8 cellular contexts compared by ENCODE assay signal in genomic region chr3:161220850-161221753, GRCh38. TPM values are rescaled to one million over a fixed set of nuclear protein-coding genes. Genes with fewer than 3 reads are reported as not detected.
DNase-seq lines count a peak whose midpoint lies in the region; TF ChIP-seq lines count a peak whose summit lies in the region.

Gene NMD3, plus strand, starts transcription at chr3:161221311. Its CDS starts 703 bp downstream, at chr3:161222014.

- H3K4ac ChIP-seq in H9 (ENCODE audit: low read depth, low read length) = no peak within 1 kb of the TSS

- peaks cover 9% of the 10 kb centered on the region; the same call in 1 of the 2 replicates for H3K79me2 ChIP-seq in H9 (ENCODE audit: insufficient read depth, low read length)

- H3K9me3 ChIP-seq in H9 (ENCODE audit: control insufficient read depth, low read depth, low read length) (no peaks in the 10 kb centered on the region), MG63 (no peaks in the 10 kb centered on the region), stomach smooth muscle (ENCODE audit: control insufficient read depth in 2 of 2, low read length in 2 of 2) (peaks cover 0 to 4% of the 10 kb centered on the region in 2 donors)

- H3K4me3 ChIP-seq in MG63 (peak within 1 kb of the TSS; percentile 91), fibroblast of villous mesenchyme (ENCODE audit: low read depth, low read length) (peak within 1 kb of the TSS; percentile 96), stomach smooth muscle (ENCODE audit: low read length in 2 of 2) (peak within 1 kb of the TSS; percentile 89 to 96)

- peaks cover 3% of the 10 kb centered on the region for H3K23me2 ChIP-seq in H9 (ENCODE audit: insufficient read length, low read depth, low read length, poor library complexity, severe bottlenecking)

- H3K27me3 Mint-ChIP-seq in H9 (ENCODE audit: low read depth) = no peaks in the 10 kb centered on the region
- no peaks in the 10 kb centered on the region for H3K27me3 Mint-ChIP-seq in neural crest cell (ENCODE audit: low read depth)

- H2BK12ac ChIP-seq in H9 (ENCODE audit: insufficient read length, low read depth, low read length) = peak within 1 kb of the TSS; percentile 29

- H3K56ac ChIP-seq in H9 (ENCODE audit: insufficient read length, low read depth, low read length) = no peak within 1 kb of the TSS

- H4K91ac ChIP-seq in H9 (ENCODE audit: insufficient read length, low read depth, low read length) = no peak within 1 kb of the TSS

- H3K23ac ChIP-seq in H9 (ENCODE audit: insufficient read length, low read depth, low read length) = no peak within 1 kb of the TSS

- TF ChIP-seq CTCF in H9 (conservative IDR thresholded peaks at IDR 0.05) (no peak), fibroblast of villous mesenchyme (IDR thresholded peaks at IDR 0.05; ENCODE audit: insufficient read depth, low read depth, low read length) (no peak), neural crest cell (conservative IDR thresholded peaks at IDR 0.05) (no peak)

- WGBS in H9 (ENCODE audit: extremely low coverage, insufficient read length, low lambda C conversion rate) = no CpG with 5 or more reads among the region's 71 CpGs

- H3K4me1 ChIP-seq in H9 (ENCODE audit: insufficient read depth, low read length) (no peaks in the 10 kb centered on the region), stomach smooth muscle (ENCODE audit: control insufficient read depth, insufficient read depth, low read length) (peaks cover 5% of the 10 kb centered on the region)

- no peaks in the 10 kb centered on the region for H3K79me1 ChIP-seq in H9 (ENCODE audit: insufficient read depth, low read depth, low read length, poor library complexity, severe bottlenecking)

- H3K4me2 ChIP-seq in H9 (ENCODE audit: insufficient read depth, insufficient read length, low read length) = peak within 1 kb of the TSS; percentile 84

- H2AFZ ChIP-seq in H9 (ENCODE audit: low read length) = peak within 1 kb of the TSS; percentile 7

- DNase-seq in ELR (ENCODE audit: low read depth) (peak; percentile 96), H9 (peak; percentile 94), MG63 (peak; percentile 96), SIG-M5 (lab: John Stamatoyannopoulos, UW) (peak; percentile 48), activated gamma-delta T cell (lab: John Stamatoyannopoulos, UW) (peak; percentile 57), fibroblast of villous mesenchyme (ENCODE audit: low read depth) (peak; percentile 96), neural crest cell (ENCODE audit: low read depth, low spot score) (peak; percentile 92)

- H3K36me3 Mint-ChIP-seq in H9 (ENCODE audit: insufficient read depth in 1 of 3, low read depth in 3 of 3) = peaks cover 7 to 21% (median 13%) of the 10 kb centered on the region in 3 experiments
- H3K36me3 Mint-ChIP-seq in neural crest cell (ENCODE audit: low read depth) = peaks cover 5% of the 10 kb centered on the region

- no peak within 1 kb of the TSS; the same call in 1 of the 2 replicates for H2BK15ac ChIP-seq in H9 (ENCODE audit: low read depth, low read length)

- no peaks in the 10 kb centered on the region for H3K27me3 ChIP-seq in H9 (ENCODE audit: insufficient read depth, low read length)
- no peaks in the 10 kb centered on the region for H3K27me3 ChIP-seq in MG63
- H3K27me3 ChIP-seq in stomach smooth muscle (ENCODE audit: control insufficient read depth in 1 of 2, insufficient read depth in 2 of 2, low read length in 2 of 2) = no peaks in the 10 kb centered on the region

- H3K27ac ChIP-seq in H9 (ENCODE audit: insufficient read length, low read depth, low read length) = no peak within 1 kb of the TSS
- peak within 1 kb of the TSS; percentile 83 for H3K27ac ChIP-seq in stomach smooth muscle (ENCODE audit: low read length)

- no peaks in the 10 kb centered on the region for H4K20me1 ChIP-seq in H9 (ENCODE audit: control insufficient read depth, insufficient read depth, insufficient read length)

- no peak within 1 kb of the TSS for H2BK5ac ChIP-seq in H9 (ENCODE audit: insufficient read length, low read length)

- H3K4me3 Mint-ChIP-seq in H9 = peak within 1 kb of the TSS; percentile 89 to 94
- H3K4me3 Mint-ChIP-seq in neural crest cell = peak within 1 kb of the TSS; percentile 94

- H3K4me1 Mint-ChIP-seq in H9 (peaks cover 16 to 19% of the 10 kb centered on the region in 2 experiments), neural crest cell (peaks cover 40% of the 10 kb centered on the region)

- no peak within 1 kb of the TSS for H4K5ac ChIP-seq in H9 (ENCODE audit: insufficient read length, low read depth, low read length)

- H2AK5ac ChIP-seq in H9 (ENCODE audit: insufficient read length, low read length) = no peak within 1 kb of the TSS

- peaks cover 2 to 3% of the 10 kb centered on the region in 2 experiments; a peak in 4 of 5 replicates for H3K9me3 Mint-ChIP-seq in H9
- H3K9me3 Mint-ChIP-seq in neural crest cell = peaks cover 5% of the 10 kb centered on the region

- H2BK20ac ChIP-seq in H9 (ENCODE audit: low read depth, low read length, poor library complexity, severe bottlenecking) = no peak within 1 kb of the TSS

- H3K9ac ChIP-seq in H9 (ENCODE audit: extremely low read depth, insufficient read length, low read length) (peak within 1 kb of the TSS; percentile 91), stomach smooth muscle (ENCODE audit: low read length in 2 of 2) (peak within 1 kb of the TSS; percentile 91)

- peak within 1 kb of the TSS; percentile 79 for H3K18ac ChIP-seq in H9 (ENCODE audit: insufficient read length, low read depth, low read length)

- no peak within 1 kb of the TSS for H3T11ph ChIP-seq in H9 (ENCODE audit: low read length)

- H2BK120ac ChIP-seq in H9 (ENCODE audit: low read depth, low read length, poor library complexity, severe bottlenecking) = no peak within 1 kb of the TSS

- H3K36me3 ChIP-seq in MG63 = peaks cover 31% of the 10 kb centered on the region
- no peaks in the 10 kb centered on the region for H3K36me3 ChIP-seq in stomach smooth muscle (ENCODE audit: control insufficient read depth in 2 of 2, insufficient read depth in 2 of 2, low read length in 2 of 2)

- peak within 1 kb of the TSS; percentile 86 for H3K14ac ChIP-seq in H9 (ENCODE audit: insufficient read depth, low read length)

- H3K27ac Mint-ChIP-seq in H9 = peak within 1 kb of the TSS; percentile 55 to 96 (median 91); a peak in 5 of 7 replicates
- H3K27ac Mint-ChIP-seq in neural crest cell (ENCODE audit: unreplicated experiment) = peak within 1 kb of the TSS; percentile 94

- no peak within 1 kb of the TSS for H4K8ac ChIP-seq in H9 (replicated peaks; ENCODE audit: insufficient read length, low read depth, low read length)

RNA-seq across cellular contexts. Expression of gene NMD3, which starts in this region (rescaled TPM):
- total RNA-seq in H9 (2021) (55.5 and 55.6 TPM in 2 replicates), fibroblast of villous mesenchyme (42.8 and 80.7 TPM in 2 replicates), neural crest cell (40.7 and 42.0 TPM in 2 replicates)
- 52.0 and 72.4 TPM in 2 replicates for total RNA-seq in MG63 (2014; rRNA removed; shearing (Covaris generic); ENCODE audit: low replicate concordance)
